ENCODE assay signal across 8 cellular contexts in genomic region chr3:180594631-180595348, GRCh38. TPM values are rescaled to one million over a fixed set of nuclear protein-coding genes. Genes with fewer than 3 reads are reported as not detected.
DNase-seq lines count a peak whose midpoint lies in the region; ATAC-seq, FAIRE-seq and TF ChIP-seq lines count a peak whose summit lies in the region.

No MANE protein-coding gene starts in this region.

- no peak overlapping the region for H3K4me3 ChIP-seq in epithelial cell of esophagus (ENCODE audit: low read length)
- no peak overlapping the region for H3K4me3 ChIP-seq in vagina

- H3K36me3 Mint-ChIP-seq in effector memory CD8-positive, alpha-beta T cell (ENCODE audit: insufficient read depth): no peaks in the 10 kb centered on the region

- H3K27me3 Mint-ChIP-seq in effector memory CD8-positive, alpha-beta T cell: peaks cover 41 to 71% of the 10 kb centered on the region in 2 donors

- no peak overlapping the region for H3K27ac ChIP-seq in vagina

- DNase-seq in NCI-H526 treated with DMSO at 0.1 percent for 48 hours (lab: John Stamatoyannopoulos, UW) (peak; percentile 48), epithelial cell of esophagus (ENCODE audit: low read depth) (peak; percentile 69), vagina (ENCODE audit: extremely low spot score in 2 of 2) (no peak)
- DNase-seq in stimulated activated CD4-positive, alpha-beta T cell treated with anti-CD3 and anti-CD28 coated beads, Interleukin-4, amount 100 ng/mL, for 24 hours: no peak
- DNase-seq in effector memory CD8-positive, alpha-beta T cell: no peak

- no peak overlapping the region for H3K4me3 Mint-ChIP-seq in effector memory CD8-positive, alpha-beta T cell

- H3K9me3 ChIP-seq in vagina: no peaks in the 10 kb centered on the region

- no peaks in the 10 kb centered on the region for H3K36me3 ChIP-seq in vagina

- no peaks in the 10 kb centered on the region for H3K4me1 ChIP-seq in vagina

- H3K9me3 Mint-ChIP-seq in effector memory CD8-positive, alpha-beta T cell: no peaks in the 10 kb centered on the region

- FAIRE-seq in A204.1 (lab: Jason Lieb, UNC): peak; percentile 58

- H3K4me1 Mint-ChIP-seq in effector memory CD8-positive, alpha-beta T cell (ENCODE audit: low read depth in 2 of 2): no peaks in the 10 kb centered on the region

- TF ChIP-seq CTCF in epithelial cell of esophagus (IDR thresholded peaks at IDR 0.05; ENCODE audit: insufficient read depth, low read depth, low read length, missing control alignments): peak; percentile 61
- TF ChIP-seq CTCF in vagina (IDR thresholded peaks at IDR 0.05): peak in 2 of 3 experiments; percentile 9 to 11

- intact Hi-C loops in vagina (cut with DNase I): loop anchor here (2.0 kb wide), 1 partner anchor 580 kb away; no protein-coding TSS in a partner anchor

- no peak for TF ChIP-seq POLR2A in vagina (IDR thresholded peaks at IDR 0.05)

- no peak overlapping the region for H3K27ac Mint-ChIP-seq in effector memory CD8-positive, alpha-beta T cell

- no peaks in the 10 kb centered on the region for H3K27me3 ChIP-seq in vagina

- ATAC-seq in GM18511 (IDR thresholded peaks at IDR 0.05; ENCODE audit: unreplicated experiment) (peak; percentile 84), HG03108 (IDR thresholded peaks at IDR 0.05; ENCODE audit: unreplicated experiment) (peak; percentile 71)
- ATAC-seq in effector memory CD8-positive, alpha-beta T cell (replicated peaks): no peak

RNA-seq across cellular contexts. Expression of gene TTC14, which starts 7.2 kb away (rescaled TPM):
- 60.4 TPM for total RNA-seq in vagina

Comparison
In these comparisons a context has a peak if more than half of its experiments do, and no peak if none do; other contexts are left out.
1. DNase-seq: peak in NCI-H526 treated with DMSO at 0.1 percent for 48 hours (single experiment) and epithelial cell of esophagus (single experiment); none in vagina (0 of 2), stimulated activated CD4-positive, alpha-beta T cell treated with anti-CD3 and anti-CD28 coated beads, Interleukin-4, amount 100 ng/mL, for 24 hours (single experiment) and effector memory CD8-positive, alpha-beta T cell (0 of 3).